Comparison of ENCODE assay signal across 2 cellular contexts in the genomic region with DNA sequence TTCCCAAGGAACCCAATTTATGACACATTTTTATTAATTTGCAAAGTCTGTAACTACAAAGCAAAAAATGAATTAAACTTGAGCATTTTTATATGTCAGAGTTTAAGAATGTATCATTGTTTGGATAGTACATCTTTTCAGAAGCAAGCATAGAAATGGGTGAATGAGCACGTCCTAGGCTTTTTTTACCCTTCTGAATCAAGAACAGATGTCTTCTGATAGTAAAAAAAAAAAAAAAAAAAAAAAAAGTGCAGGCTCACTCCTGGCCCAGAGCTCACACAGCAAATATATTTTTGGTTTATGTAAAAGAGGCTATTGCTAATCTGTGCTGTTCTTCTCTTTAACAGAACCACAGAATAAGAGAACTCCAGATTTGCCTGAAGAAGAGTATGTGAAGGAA.
TF ChIP-seq lines count a peak whose summit lies in the region.

No MANE protein-coding gene starts in this region.

TF ChIP-seq in neural cell, 6 proteins besides CTCF, POLR2A, EP300 and RAD21:
- TF ChIP-seq POLR2AphosphoS5 (IDR thresholded peaks at IDR 0.05) (no peak), TAF1 (IDR thresholded peaks at IDR 0.05; ENCODE audit: low read depth) (no peak), SMC3 (conservative IDR thresholded peaks at IDR 0.05; ENCODE audit: poor library complexity) (no peak), MXI1 (conservative IDR thresholded peaks at IDR 0.05; ENCODE audit: poor library complexity, severe bottlenecking) (no peak), EZH2 (IDR thresholded peaks at IDR 0.05; ENCODE audit: borderline replicate concordance, insufficient read depth, low read length, poor library complexity, severe bottlenecking) (no peak)
- TF ChIP-seq, protein P1, sequence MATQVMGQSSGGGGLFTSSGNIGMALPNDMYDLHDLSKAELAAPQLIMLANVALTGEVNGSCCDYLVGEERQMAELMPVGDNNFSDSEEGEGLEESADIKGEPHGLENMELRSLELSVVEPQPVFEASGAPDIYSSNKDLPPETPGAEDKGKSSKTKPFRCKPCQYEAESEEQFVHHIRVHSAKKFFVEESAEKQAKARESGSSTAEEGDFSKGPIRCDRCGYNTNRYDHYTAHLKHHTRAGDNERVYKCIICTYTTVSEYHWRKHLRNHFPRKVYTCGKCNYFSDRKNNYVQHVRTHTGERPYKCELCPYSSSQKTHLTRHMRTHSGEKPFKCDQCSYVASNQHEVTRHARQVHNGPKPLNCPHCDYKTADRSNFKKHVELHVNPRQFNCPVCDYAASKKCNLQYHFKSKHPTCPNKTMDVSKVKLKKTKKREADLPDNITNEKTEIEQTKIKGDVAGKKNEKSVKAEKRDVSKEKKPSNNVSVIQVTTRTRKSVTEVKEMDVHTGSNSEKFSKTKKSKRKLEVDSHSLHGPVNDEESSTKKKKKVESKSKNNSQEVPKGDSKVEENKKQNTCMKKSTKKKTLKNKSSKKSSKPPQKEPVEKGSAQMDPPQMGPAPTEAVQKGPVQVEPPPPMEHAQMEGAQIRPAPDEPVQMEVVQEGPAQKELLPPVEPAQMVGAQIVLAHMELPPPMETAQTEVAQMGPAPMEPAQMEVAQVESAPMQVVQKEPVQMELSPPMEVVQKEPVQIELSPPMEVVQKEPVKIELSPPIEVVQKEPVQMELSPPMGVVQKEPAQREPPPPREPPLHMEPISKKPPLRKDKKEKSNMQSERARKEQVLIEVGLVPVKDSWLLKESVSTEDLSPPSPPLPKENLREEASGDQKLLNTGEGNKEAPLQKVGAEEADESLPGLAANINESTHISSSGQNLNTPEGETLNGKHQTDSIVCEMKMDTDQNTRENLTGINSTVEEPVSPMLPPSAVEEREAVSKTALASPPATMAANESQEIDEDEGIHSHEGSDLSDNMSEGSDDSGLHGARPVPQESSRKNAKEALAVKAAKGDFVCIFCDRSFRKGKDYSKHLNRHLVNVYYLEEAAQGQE (IDR thresholded peaks at IDR 0.05; ENCODE audit: borderline replicate concordance) = no peak

TF ChIP-seq in WTC11, 78 proteins besides CTCF, POLR2A, EP300 and RAD21:
- TF ChIP-seq TCF7 (CRISPR knock-in tag; IDR thresholded peaks at IDR 0.05; ENCODE audit: low read depth) (no peak), OVOL2 (CRISPR knock-in tag; IDR thresholded peaks at IDR 0.05; ENCODE audit: borderline replicate concordance) (no peak), ZBTB21 (CRISPR knock-in tag; IDR thresholded peaks at IDR 0.05; ENCODE audit: borderline replicate concordance) (no peak), RELA (CRISPR knock-in tag; IDR thresholded peaks at IDR 0.05; ENCODE audit: borderline replicate concordance) (no peak), HMGA2 (CRISPR knock-in tag; IDR thresholded peaks at IDR 0.05) (no peak), ESRRA (CRISPR knock-in tag; IDR thresholded peaks at IDR 0.05; ENCODE audit: borderline replicate concordance) (no peak), ZNF121 (CRISPR knock-in tag; IDR thresholded peaks at IDR 0.05) (no peak), ZNF232 (CRISPR knock-in tag; IDR thresholded peaks at IDR 0.05) (no peak), NR2C2 (CRISPR knock-in tag; IDR thresholded peaks at IDR 0.05) (no peak), FOXK1 (CRISPR knock-in tag; IDR thresholded peaks at IDR 0.05) (no peak), MYBL2 (CRISPR knock-in tag; IDR thresholded peaks at IDR 0.05) (no peak), NFATC4 (CRISPR knock-in tag; IDR thresholded peaks at IDR 0.05) (no peak), GABPB1 (CRISPR knock-in tag; IDR thresholded peaks at IDR 0.05) (no peak)
- TF ChIP-seq, protein P2, sequence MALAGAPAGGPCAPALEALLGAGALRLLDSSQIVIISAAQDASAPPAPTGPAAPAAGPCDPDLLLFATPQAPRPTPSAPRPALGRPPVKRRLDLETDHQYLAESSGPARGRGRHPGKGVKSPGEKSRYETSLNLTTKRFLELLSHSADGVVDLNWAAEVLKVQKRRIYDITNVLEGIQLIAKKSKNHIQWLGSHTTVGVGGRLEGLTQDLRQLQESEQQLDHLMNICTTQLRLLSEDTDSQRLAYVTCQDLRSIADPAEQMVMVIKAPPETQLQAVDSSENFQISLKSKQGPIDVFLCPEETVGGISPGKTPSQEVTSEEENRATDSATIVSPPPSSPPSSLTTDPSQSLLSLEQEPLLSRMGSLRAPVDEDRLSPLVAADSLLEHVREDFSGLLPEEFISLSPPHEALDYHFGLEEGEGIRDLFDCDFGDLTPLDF (CRISPR knock-in tag; IDR thresholded peaks at IDR 0.05) = no peak
- TF ChIP-seq, protein P3, sequence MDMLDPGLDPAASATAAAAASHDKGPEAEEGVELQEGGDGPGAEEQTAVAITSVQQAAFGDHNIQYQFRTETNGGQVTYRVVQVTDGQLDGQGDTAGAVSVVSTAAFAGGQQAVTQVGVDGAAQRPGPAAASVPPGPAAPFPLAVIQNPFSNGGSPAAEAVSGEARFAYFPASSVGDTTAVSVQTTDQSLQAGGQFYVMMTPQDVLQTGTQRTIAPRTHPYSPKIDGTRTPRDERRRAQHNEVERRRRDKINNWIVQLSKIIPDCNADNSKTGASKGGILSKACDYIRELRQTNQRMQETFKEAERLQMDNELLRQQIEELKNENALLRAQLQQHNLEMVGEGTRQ (CRISPR knock-in tag; IDR thresholded peaks at IDR 0.05) = no peak
- TF ChIP-seq, protein P4, sequence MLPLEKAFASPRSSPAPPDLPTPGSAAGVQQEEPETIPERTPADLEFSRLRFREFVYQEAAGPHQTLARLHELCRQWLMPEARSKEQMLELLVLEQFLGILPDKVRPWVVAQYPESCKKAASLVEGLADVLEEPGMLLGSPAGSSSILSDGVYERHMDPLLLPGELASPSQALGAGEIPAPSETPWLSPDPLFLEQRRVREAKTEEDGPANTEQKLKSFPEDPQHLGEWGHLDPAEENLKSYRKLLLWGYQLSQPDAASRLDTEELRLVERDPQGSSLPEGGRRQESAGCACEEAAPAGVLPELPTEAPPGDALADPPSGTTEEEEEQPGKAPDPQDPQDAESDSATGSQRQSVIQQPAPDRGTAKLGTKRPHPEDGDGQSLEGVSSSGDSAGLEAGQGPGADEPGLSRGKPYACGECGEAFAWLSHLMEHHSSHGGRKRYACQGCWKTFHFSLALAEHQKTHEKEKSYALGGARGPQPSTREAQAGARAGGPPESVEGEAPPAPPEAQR (CRISPR knock-in tag; IDR thresholded peaks at IDR 0.05) = no peak
- TF ChIP-seq, protein P5, sequence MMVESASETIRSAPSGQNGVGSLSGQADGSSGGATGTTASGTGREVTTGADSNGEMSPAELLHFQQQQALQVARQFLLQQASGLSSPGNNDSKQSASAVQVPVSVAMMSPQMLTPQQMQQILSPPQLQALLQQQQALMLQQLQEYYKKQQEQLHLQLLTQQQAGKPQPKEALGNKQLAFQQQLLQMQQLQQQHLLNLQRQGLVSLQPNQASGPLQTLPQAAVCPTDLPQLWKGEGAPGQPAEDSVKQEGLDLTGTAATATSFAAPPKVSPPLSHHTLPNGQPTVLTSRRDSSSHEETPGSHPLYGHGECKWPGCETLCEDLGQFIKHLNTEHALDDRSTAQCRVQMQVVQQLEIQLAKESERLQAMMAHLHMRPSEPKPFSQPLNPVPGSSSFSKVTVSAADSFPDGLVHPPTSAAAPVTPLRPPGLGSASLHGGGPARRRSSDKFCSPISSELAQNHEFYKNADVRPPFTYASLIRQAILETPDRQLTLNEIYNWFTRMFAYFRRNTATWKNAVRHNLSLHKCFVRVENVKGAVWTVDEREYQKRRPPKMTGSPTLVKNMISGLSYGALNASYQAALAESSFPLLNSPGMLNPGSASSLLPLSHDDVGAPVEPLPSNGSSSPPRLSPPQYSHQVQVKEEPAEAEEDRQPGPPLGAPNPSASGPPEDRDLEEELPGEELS (CRISPR knock-in tag; IDR thresholded peaks at IDR 0.05) = no peak
- TF ChIP-seq, protein P6, sequence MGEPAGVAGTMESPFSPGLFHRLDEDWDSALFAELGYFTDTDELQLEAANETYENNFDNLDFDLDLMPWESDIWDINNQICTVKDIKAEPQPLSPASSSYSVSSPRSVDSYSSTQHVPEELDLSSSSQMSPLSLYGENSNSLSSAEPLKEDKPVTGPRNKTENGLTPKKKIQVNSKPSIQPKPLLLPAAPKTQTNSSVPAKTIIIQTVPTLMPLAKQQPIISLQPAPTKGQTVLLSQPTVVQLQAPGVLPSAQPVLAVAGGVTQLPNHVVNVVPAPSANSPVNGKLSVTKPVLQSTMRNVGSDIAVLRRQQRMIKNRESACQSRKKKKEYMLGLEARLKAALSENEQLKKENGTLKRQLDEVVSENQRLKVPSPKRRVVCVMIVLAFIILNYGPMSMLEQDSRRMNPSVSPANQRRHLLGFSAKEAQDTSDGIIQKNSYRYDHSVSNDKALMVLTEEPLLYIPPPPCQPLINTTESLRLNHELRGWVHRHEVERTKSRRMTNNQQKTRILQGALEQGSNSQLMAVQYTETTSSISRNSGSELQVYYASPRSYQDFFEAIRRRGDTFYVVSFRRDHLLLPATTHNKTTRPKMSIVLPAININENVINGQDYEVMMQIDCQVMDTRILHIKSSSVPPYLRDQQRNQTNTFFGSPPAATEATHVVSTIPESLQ (CRISPR knock-in tag; IDR thresholded peaks at IDR 0.05) = no peak
